In genomic region chr3:48301814-48302194, GRCh38 we compare ENCODE assay signal across 9 cellular contexts. TPM values are rescaled to one million over a fixed set of nuclear protein-coding genes. Genes with fewer than 3 reads are reported as not detected.
DNase-seq lines count a peak whose midpoint lies in the region; ATAC-seq, FAIRE-seq and TF ChIP-seq lines count a peak whose summit lies in the region.
"Had no signal": no experiment of that assay in that cellular context is flagged by ENCODE, and none has a peak within 500 bp of the region (broad histone marks: within the 10 kb centered on the region; RNA-seq: fewer than 3 reads in every experiment).

No MANE protein-coding gene starts in this region.

- H3K4me1 ChIP-seq in CD4-positive, alpha-beta memory T cell (ENCODE audit: insufficient read depth, low read length): peaks cover 20% of the 10 kb centered on the region

- ATAC-seq in GM21381 (IDR thresholded peaks at IDR 0.05; ENCODE audit: unreplicated experiment) (peak; percentile 5), GM18858 (IDR thresholded peaks at IDR 0.05; ENCODE audit: unreplicated experiment) (no peak)

- H3K4me1 Mint-ChIP-seq in CD4-positive, alpha-beta memory T cell: peaks cover 25 to 54% (median 32%) of the 10 kb centered on the region in 4 donors
- H3K4me1 Mint-ChIP-seq in stimulated activated naive CD8-positive, alpha-beta T cell treated with anti-CD3 and anti-CD28 coated beads, Interleukin-15, Interleukin-2, amounts not matched to agents 100 ng/mL and 50 ng/mL, for 24 hours (ENCODE audit: low read depth): peaks cover 44% of the 10 kb centered on the region

- CTCF ChIA-PET in CD4-positive, alpha-beta memory T cell (lab: Charles Lee; ENCODE audit: partially characterized antibody): interaction anchor here (0.9 to 1.3 kb wide), 3 partner anchors 99 to 134 kb away, joined by 3 to 5 read pairs (median 3); no protein-coding TSS in a partner anchor

- POLR2A ChIA-PET in CD4-positive, alpha-beta memory T cell (lab: Charles Lee; ENCODE audit: partially characterized antibody): interaction anchor here (0.7 to 3.2 kb wide), 7 partner anchors 19 to 360 kb away, joined by 3 to 15 read pairs (median 4); partner anchors contain the start of genes CCDC51, SLC26A6, TMA7 and ZNF589

- peaks cover 5 to 22% of the 10 kb centered on the region in 2 donors for H3K36me3 Mint-ChIP-seq in CD4-positive, alpha-beta memory T cell
- peaks cover 38% of the 10 kb centered on the region for H3K36me3 Mint-ChIP-seq in stimulated activated naive CD8-positive, alpha-beta T cell treated with anti-CD3 and anti-CD28 coated beads, Interleukin-15, Interleukin-2, amounts not matched to agents 100 ng/mL and 50 ng/mL, for 24 hours (ENCODE audit: low read depth)

- H3K27me3 ChIP-seq in CD4-positive, alpha-beta memory T cell (ENCODE audit: insufficient read depth, low read length): no peaks in the 10 kb centered on the region
- no peaks in the 10 kb centered on the region for H3K27me3 ChIP-seq in bronchial epithelial cell (ENCODE audit: control insufficient read depth, insufficient read depth, low read length)
- H3K27me3 ChIP-seq in layer of hippocampus (ENCODE audit: control insufficient read depth, insufficient read depth, low read length): no peaks in the 10 kb centered on the region

- peak overlapping the region; percentile 90 for H3K27ac ChIP-seq in CD4-positive, alpha-beta memory T cell (ENCODE audit: low read depth, low read length)
- peak overlapping the region; percentile 86 for H3K27ac ChIP-seq in layer of hippocampus (ENCODE audit: low read depth, low read length)

- intact Hi-C loops in CD4-positive, alpha-beta memory T cell (cut with micrococcal nuclease): loop anchor here (1.0 to 2.0 kb wide), 5 partner anchors 33 to 255 kb away; partner anchors contain the start of genes CCDC51, CDC25A, TMA7 and ZNF589

- no peaks in the 10 kb centered on the region for H3K9me3 Mint-ChIP-seq in CD4-positive, alpha-beta memory T cell
- no peaks in the 10 kb centered on the region for H3K9me3 Mint-ChIP-seq in stimulated activated naive CD8-positive, alpha-beta T cell treated with anti-CD3 and anti-CD28 coated beads, Interleukin-15, Interleukin-2, amounts not matched to agents 100 ng/mL and 50 ng/mL, for 24 hours

- H3K36me3 ChIP-seq in CD4-positive, alpha-beta memory T cell (ENCODE audit: insufficient read depth, low read length): peaks cover 10% of the 10 kb centered on the region
- peaks cover 6% of the 10 kb centered on the region for H3K36me3 ChIP-seq in bronchial epithelial cell (ENCODE audit: control insufficient read depth, insufficient read depth, low read length)

- no peak for TF ChIP-seq CTCF in bronchial epithelial cell (IDR thresholded peaks at IDR 0.05; ENCODE audit: insufficient read depth, low read length, severe bottlenecking)

- H3K4me3 ChIP-seq in CD4-positive, alpha-beta memory T cell (ENCODE audit: low read length in 2 of 2): peak overlapping the region; percentile 86 to 89
- peak overlapping the region; percentile 92 for H3K4me3 ChIP-seq in bronchial epithelial cell (ENCODE audit: low read depth, low read length)

- peak in 1 of 5 donors; percentile 56 for DNase-seq in CD4-positive, alpha-beta memory T cell
- DNase-seq in NCI-H748 (lab: John Stamatoyannopoulos, UW; ENCODE audit: unreplicated experiment): peak; percentile 57
- peak; percentile 70 for DNase-seq in bronchial epithelial cell (ENCODE audit: low read depth)
- no peak for DNase-seq in COLO829 (ENCODE audit: low spot score)

- peak overlapping the region; percentile 88 to 96 (median 94) for H3K4me3 Mint-ChIP-seq in CD4-positive, alpha-beta memory T cell
- peak overlapping the region; percentile 90 for H3K4me3 Mint-ChIP-seq in stimulated activated naive CD8-positive, alpha-beta T cell treated with anti-CD3 and anti-CD28 coated beads, Interleukin-15, Interleukin-2, amounts not matched to agents 100 ng/mL and 50 ng/mL, for 24 hours

- H3K27me3 Mint-ChIP-seq in CD4-positive, alpha-beta memory T cell: peaks cover 0 to under 1% of the 10 kb centered on the region in 2 donors
- no peaks in the 10 kb centered on the region for H3K27me3 Mint-ChIP-seq in stimulated activated naive CD8-positive, alpha-beta T cell treated with anti-CD3 and anti-CD28 coated beads, Interleukin-15, Interleukin-2, amounts not matched to agents 100 ng/mL and 50 ng/mL, for 24 hours

- H3K27ac Mint-ChIP-seq in CD4-positive, alpha-beta memory T cell: peak overlapping the region; percentile 78 to 99 (median 94)
- H3K27ac Mint-ChIP-seq in stimulated activated naive CD8-positive, alpha-beta T cell treated with anti-CD3 and anti-CD28 coated beads, Interleukin-15, Interleukin-2, amounts not matched to agents 100 ng/mL and 50 ng/mL, for 24 hours: peak overlapping the region; percentile 85

- FAIRE-seq in bronchial epithelial cell (lab: Jason Lieb, UNC): no peak

- no peaks in the 10 kb centered on the region for H3K9me3 ChIP-seq in CD4-positive, alpha-beta memory T cell (ENCODE audit: control insufficient read depth in 1 of 2, low read length in 2 of 2)

RNA-seq across cellular contexts. Expression of gene NME6, which starts 0.6 kb away (rescaled TPM):
- 10 to 100 TPM; 43.2 to 45.8 TPM for total RNA-seq in CD4-positive, alpha-beta memory T cell
- 10 to 100 TPM; 56.9 to 64.2 TPM for polyA plus RNA-seq in CD4-positive, alpha-beta memory T cell
- 31.7 and 40.8 TPM in 2 replicates for total RNA-seq in bronchial epithelial cell

RNA-seq across cellular contexts. Expression of gene SPINK8, which starts 31.7 kb away (rescaled TPM):
- not detected for total RNA-seq in CD4-positive, alpha-beta memory T cell
- not detected for polyA plus RNA-seq in CD4-positive, alpha-beta memory T cell
- total RNA-seq in bronchial epithelial cell: not detected in 2 replicates
- total RNA-seq: T-helper 2 cell treated with Interferon-gamma antibody and Interleukin-4, amounts not matched to agents 100 ng/mL and 5 ng/mL, for 36 hours had no signal
